1 cellular context compared by ENCODE assay signal in the genomic region with DNA sequence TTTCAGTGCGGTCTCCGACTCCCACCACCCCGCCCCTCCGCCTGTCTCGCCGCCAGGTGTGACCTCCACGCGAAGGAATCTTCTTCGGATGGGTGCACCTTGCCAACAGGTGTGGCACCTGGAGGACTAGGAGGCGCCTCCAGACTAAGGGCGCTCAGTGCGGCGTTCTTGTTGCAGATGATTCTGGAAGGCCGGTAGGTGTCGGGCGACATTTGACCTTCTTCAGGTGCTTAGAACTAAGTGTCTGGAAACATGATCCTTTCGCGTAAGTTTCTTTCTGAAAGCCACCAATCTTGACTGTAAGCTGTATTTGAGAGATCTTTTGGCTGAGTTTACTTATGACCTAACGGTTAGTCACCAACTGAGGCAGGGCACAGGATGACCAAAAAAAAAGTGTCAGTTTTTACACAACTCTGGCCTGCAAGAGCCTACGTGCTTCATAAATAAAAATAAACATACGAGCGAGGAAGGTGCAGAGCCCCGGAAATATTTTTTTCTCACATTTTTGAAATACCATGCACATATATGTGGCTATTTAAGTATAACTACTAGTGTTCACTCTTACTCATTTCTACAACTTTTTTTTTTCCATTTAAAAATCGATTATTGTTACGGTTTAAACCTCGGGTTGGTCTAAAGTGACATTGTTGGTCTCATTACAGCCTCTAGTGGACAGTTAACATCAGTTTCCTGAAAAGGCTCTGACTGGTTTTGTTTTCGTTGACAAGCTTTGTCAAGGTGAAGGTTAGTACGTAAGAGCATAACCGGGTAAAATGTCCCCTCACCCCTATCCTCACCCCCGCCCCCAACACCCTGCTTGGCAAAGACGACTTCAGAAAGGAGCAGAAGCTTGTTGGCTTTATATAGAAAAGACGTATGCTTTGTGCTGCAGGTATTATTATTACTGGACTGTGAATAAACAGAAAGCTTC.
TF ChIP-seq lines count a peak whose summit lies in the region.

No MANE protein-coding gene starts in this region.

TF ChIP-seq in HepG2, 621 proteins besides CTCF, POLR2A, EP300 and RAD21 (continued from another document and continues in another):
- TF ChIP-seq, protein P1, sequence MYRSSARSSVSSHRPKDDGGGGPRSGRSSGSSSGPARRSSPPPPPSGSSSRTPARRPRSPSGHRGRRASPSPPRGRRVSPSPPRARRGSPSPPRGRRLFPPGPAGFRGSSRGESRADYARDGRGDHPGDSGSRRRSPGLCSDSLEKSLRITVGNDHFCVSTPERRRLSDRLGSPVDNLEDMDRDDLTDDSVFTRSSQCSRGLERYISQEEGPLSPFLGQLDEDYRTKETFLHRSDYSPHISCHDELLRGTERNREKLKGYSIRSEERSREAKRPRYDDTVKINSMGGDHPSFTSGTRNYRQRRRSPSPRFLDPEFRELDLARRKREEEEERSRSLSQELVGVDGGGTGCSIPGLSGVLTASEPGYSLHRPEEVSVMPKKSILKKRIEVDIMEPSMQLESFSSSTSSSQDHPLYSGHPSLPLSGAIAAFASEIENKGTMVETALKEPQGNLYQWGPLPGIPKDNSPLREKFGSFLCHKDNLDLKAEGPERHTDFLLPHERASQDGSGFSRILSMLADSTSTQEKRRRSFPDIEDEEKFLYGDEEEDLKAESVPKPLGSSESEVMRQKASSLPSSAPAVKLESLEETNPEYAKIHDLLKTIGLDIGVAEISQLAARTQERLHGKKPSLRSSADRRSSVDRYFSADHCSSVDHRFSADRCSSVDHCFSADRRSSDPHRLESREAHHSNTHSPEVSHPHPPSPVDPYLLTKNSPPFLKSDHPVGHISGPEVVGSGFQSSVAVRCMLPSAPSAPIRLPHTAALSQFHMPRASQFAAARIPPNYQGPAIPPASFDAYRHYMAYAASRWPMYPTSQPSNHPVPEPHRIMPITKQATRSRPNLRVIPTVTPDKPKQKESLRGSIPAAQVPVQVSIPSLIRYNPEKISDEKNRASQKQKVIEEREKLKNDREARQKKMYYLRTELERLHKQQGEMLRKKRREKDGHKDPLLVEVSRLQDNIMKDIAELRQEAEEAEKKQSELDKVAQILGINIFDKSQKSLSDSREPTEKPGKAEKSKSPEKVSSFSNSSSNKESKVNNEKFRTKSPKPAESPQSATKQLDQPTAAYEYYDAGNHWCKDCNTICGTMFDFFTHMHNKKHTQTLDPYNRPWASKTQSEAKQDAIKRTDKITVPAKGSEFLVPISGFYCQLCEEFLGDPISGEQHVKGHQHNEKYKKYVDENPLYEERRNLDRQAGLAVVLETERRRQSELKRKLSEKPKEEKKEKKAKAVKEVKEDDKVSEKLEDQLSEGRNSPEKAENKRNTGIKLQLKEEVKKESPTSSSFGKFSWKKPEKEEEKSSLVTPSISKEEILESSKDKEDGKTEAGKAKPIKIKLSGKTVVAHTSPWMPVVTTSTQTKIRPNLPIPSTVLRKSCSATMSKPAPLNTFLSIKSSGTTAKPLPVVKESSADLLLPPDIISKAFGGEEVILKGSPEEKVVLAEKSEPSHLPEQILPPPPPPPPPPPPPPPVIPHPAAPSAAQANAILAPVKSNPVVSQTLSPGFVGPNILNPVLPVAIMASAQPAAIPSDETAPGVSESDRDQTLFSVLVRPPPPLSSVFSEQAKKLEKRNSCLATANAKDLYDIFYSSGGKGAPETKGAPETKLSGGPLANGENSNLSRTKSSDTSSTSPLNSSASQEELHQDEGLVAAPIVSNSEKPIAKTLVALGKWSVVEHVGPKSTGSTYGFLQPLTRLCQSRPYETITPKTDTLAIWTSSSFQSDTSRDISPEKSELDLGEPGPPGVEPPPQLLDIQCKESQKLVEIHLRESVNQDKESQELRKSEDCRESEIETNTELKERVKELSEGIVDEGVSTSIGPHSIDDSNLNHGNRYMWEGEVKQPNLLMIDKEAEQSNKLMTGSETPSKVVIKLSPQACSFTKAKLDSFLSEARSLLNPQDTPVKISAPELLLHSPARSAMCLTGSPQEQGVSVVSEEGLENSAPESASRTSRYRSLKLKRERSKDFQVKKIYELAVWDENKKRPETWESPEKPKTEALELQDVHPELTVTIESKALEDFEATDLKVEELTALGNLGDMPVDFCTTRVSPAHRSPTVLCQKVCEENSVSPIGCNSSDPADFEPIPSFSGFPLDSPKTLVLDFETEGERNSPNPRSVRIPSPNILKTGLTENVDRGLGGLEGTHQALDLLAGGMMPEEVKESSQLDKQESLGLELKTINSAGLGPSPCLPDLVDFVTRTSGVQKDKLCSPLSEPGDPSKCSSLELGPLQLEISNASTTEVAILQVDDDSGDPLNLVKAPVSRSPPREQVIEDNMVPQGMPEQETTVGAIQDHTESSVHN (CRISPR knock-in tag; IDR thresholded peaks at IDR 0.05) = no peak
- TF ChIP-seq ARHGAP35 (CRISPR knock-in tag; IDR thresholded peaks at IDR 0.05; ENCODE audit: borderline replicate concordance) = no peak
- TF ChIP-seq, protein P2, sequence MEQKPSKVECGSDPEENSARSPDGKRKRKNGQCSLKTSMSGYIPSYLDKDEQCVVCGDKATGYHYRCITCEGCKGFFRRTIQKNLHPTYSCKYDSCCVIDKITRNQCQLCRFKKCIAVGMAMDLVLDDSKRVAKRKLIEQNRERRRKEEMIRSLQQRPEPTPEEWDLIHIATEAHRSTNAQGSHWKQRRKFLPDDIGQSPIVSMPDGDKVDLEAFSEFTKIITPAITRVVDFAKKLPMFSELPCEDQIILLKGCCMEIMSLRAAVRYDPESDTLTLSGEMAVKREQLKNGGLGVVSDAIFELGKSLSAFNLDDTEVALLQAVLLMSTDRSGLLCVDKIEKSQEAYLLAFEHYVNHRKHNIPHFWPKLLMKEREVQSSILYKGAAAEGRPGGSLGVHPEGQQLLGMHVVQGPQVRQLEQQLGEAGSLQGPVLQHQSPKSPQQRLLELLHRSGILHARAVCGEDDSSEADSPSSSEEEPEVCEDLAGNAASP (CRISPR knock-in tag; IDR thresholded peaks at IDR 0.05; ENCODE audit: borderline replicate concordance) = peak; percentile 71; the same call in 1 of the 2 replicates
- TF ChIP-seq GATA4 (IDR thresholded peaks at IDR 0.05; ENCODE audit: borderline replicate concordance, low read depth) = no peak
- TF ChIP-seq NFYB (CRISPR knock-in tag; IDR thresholded peaks at IDR 0.05) = no peak
- TF ChIP-seq, protein P3, sequence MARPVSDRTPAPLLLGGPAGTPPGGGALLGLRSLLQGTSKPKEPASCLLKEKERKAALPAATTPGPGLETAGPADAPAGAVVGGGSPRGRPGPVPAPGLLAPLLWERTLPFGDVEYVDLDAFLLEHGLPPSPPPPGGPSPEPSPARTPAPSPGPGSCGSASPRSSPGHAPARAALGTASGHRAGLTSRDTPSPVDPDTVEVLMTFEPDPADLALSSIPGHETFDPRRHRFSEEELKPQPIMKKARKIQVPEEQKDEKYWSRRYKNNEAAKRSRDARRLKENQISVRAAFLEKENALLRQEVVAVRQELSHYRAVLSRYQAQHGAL (CRISPR knock-in tag; IDR thresholded peaks at IDR 0.05; ENCODE audit: not compliant biosample characterization) = no peak
- TF ChIP-seq MED1 (CRISPR knock-in tag; IDR thresholded peaks at IDR 0.05) = peak; percentile 27; the same call in 1 of the 2 replicates
- TF ChIP-seq ZNF713 (CRISPR knock-in tag; IDR thresholded peaks at IDR 0.05) = no peak
- no peak for TF ChIP-seq NCOA1 (CRISPR knock-in tag; IDR thresholded peaks at IDR 0.05)
- TF ChIP-seq GRHL1 (CRISPR knock-in tag; conservative IDR thresholded peaks at IDR 0.05) = no peak
- no peak for TF ChIP-seq ZBTB7A (CRISPR knock-in tag; IDR thresholded peaks at IDR 0.05)
- TF ChIP-seq ZNF337 (CRISPR knock-in tag; IDR thresholded peaks at IDR 0.05; ENCODE audit: borderline replicate concordance, low read depth) = no peak; the same call in 1 of the 2 replicates
- TF ChIP-seq SIN3A (IDR thresholded peaks at IDR 0.05; ENCODE audit: borderline replicate concordance, low read depth, low read length) = peak; percentile 45; the same call in 1 of the 2 replicates
- no peak for TF ChIP-seq ZBTB44 (CRISPR knock-in tag; IDR thresholded peaks at IDR 0.05)
- TF ChIP-seq TMF1 (CRISPR knock-in tag; IDR thresholded peaks at IDR 0.05; ENCODE audit: low read depth) = no peak; the same call in 1 of the 2 replicates
- no peak for TF ChIP-seq ZNF263 (CRISPR knock-in tag; IDR thresholded peaks at IDR 0.05)
- TF ChIP-seq ERF (CRISPR knock-in tag; IDR thresholded peaks at IDR 0.05) = no peak
- TF ChIP-seq CHCHD3 (CRISPR knock-in tag; IDR thresholded peaks at IDR 0.05) = no peak
- TF ChIP-seq BRF2 (CRISPR knock-in tag; IDR thresholded peaks at IDR 0.05) = no peak
- TF ChIP-seq ZNF3 (CRISPR knock-in tag; IDR thresholded peaks at IDR 0.05) = no peak
- no peak for TF ChIP-seq PLRG1 (conservative IDR thresholded peaks at IDR 0.05)
- TF ChIP-seq ETV5 (CRISPR knock-in tag; IDR thresholded peaks at IDR 0.05; ENCODE audit: borderline replicate concordance) = peak; percentile 24; the same call in 1 of the 2 replicates
- TF ChIP-seq MYPOP (CRISPR knock-in tag; IDR thresholded peaks at IDR 0.05) = no peak
- TF ChIP-seq ZNF431 (CRISPR knock-in tag; IDR thresholded peaks at IDR 0.05; ENCODE audit: borderline replicate concordance, low read depth) = no peak
- TF ChIP-seq HIC2 (CRISPR knock-in tag; IDR thresholded peaks at IDR 0.05; ENCODE audit: low read depth) = no peak
- TF ChIP-seq, protein P4, sequence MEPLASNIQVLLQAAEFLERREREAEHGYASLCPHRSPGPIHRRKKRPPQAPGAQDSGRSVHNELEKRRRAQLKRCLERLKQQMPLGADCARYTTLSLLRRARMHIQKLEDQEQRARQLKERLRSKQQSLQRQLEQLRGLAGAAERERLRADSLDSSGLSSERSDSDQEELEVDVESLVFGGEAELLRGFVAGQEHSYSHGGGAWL (CRISPR knock-in tag; IDR thresholded peaks at IDR 0.05) = no peak
- peak; percentile 50; the same call in 1 of the 2 replicates for TF ChIP-seq SRF (IDR thresholded peaks at IDR 0.05; ENCODE audit: low read depth, low read length)
- peak; percentile 70 for TF ChIP-seq SAP130 (CRISPR knock-in tag; IDR thresholded peaks at IDR 0.05; ENCODE audit: low read depth)
- TF ChIP-seq E2F2 (CRISPR knock-in tag; IDR thresholded peaks at IDR 0.05; ENCODE audit: borderline replicate concordance) = no peak
